In the genomic region with DNA sequence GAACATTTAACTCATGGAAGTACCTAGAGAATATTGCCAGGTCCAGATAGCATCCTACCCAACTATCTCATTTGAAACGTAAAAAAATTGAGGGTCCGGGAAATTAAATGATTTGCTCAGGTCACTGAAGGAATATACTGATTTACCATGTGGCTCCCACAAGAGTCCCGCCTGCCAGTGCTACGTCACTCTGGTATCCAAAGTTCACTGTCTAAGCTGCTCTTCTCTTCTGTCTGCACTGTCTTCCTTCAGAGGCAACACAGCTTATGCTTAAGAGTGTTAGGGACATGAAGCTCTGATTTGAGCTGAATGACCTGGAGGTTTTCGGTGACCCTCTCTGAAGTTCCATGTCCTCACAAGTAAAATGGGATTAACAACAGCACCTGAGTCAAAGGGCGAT, we compare ENCODE assay signal across 1 cellular context.
TF ChIP-seq lines count a peak whose summit lies in the region.

No MANE protein-coding gene starts in this region.

TF ChIP-seq in IMR-90, 13 proteins besides CTCF, POLR2A, EP300 and RAD21:
- TF ChIP-seq CEBPB (IDR thresholded peaks at IDR 0.05; ENCODE audit: low read depth, low read length) (no peak), MAZ (IDR thresholded peaks at IDR 0.05; ENCODE audit: borderline replicate concordance, low read depth, low read length) (no peak)
